Comparison of ENCODE assay signal across 10 cellular contexts in genomic region chr18:11323359-11323819, GRCh38.
DNase-seq lines count a peak whose midpoint lies in the region; ATAC-seq, FAIRE-seq and TF ChIP-seq lines count a peak whose summit lies in the region.
"Had no signal": no experiment of that assay in that cellular context is flagged by ENCODE, and none has a peak within 500 bp of the region (broad histone marks: within the 10 kb centered on the region; RNA-seq: fewer than 3 reads in every experiment).

No MANE protein-coding gene starts in this region.

- H3K36me3 ChIP-seq in BJ (ENCODE audit: control insufficient read depth, insufficient read depth, low read length) (no peaks in the 10 kb centered on the region), GM12878 (ENCODE audit: control insufficient read depth in 2 of 2, insufficient read depth in 2 of 2, low read length in 1 of 2) (no peaks in the 10 kb centered on the region), lung (ENCODE audit: control insufficient read depth in 2 of 2, insufficient read depth in 2 of 2, low read length in 2 of 2) (no peaks in the 10 kb centered on the region)

- TF ChIP-seq EP300 in GM12878 (IDR thresholded peaks at IDR 0.05; ENCODE audit: borderline replicate concordance in 1 of 2, control insufficient read depth in 1 of 2, low read depth in 2 of 2, low read length in 2 of 2) = no peak

- WGBS in GM12878 (ENCODE audit: insufficient coverage, insufficient replicate concordance, low lambda C conversion rate, missing lambda C conversion rate) = 44% methylated on average over 11 of the region's 11 CpGs
- WGBS in lung, 2 donors = 75 to 86% methylated on average over 11 of the region's 11 CpGs

- H3K27me3 Mint-ChIP-seq in immature natural killer cell (ENCODE audit: low read depth in 3 of 3) = no peaks in the 10 kb centered on the region

- TF ChIP-seq RAD21 in GM12878 (IDR thresholded peaks at IDR 0.05; ENCODE audit: insufficient read depth, low read depth, low read length) = no peak

- BruUV-seq in GM12878 (replicated peaks; lab: Mats Ljungman, UMichigan) = no TSS peak

- intact Hi-C loops in GM12878 (cut with micrococcal nuclease; ENCODE audit: unreplicated experiment) = no loop called here

- H3K9me3 Mint-ChIP-seq in activated naive CD4-positive, alpha-beta T cell treated with anti-CD3 and anti-CD28 coated beads, Interleukin-2, amount 50 U/mL, for 72 hours = peaks cover 6 to 10% of the 10 kb centered on the region in 2 donors
- peaks cover 2 to 9% (median 7%) of the 10 kb centered on the region in 6 donors for H3K9me3 Mint-ChIP-seq in immature natural killer cell

- no peak overlapping the region for H3K27ac Mint-ChIP-seq in activated naive CD4-positive, alpha-beta T cell treated with anti-CD3 and anti-CD28 coated beads, Interleukin-2, amount 50 U/mL, for 72 hours
- H3K27ac Mint-ChIP-seq in immature natural killer cell = no peak overlapping the region

- CTCF ChIA-PET in BJ (lab: Yijun Ruan, JAX) = interaction anchor here (0.7 to 1.5 kb wide), 4 partner anchors 11 to 206 kb away, joined by 3 to 7 read pairs (median 3); no protein-coding TSS in a partner anchor
- CTCF ChIA-PET in GM12878 (lab: Yijun Ruan, JAX) = interaction anchor here (3.0 kb wide), 1 partner anchor 12 kb away, joined by 12 read pairs; no protein-coding TSS in a partner anchor

- no peak for TF ChIP-seq POLR2A in GM12878 (IDR thresholded peaks at IDR 0.05; ENCODE audit: low read depth, low read length)

- no peaks in the 10 kb centered on the region for H3K4me1 Mint-ChIP-seq in immature natural killer cell

- no peaks in the 10 kb centered on the region for H3K36me3 Mint-ChIP-seq in activated naive CD4-positive, alpha-beta T cell treated with anti-CD3 and anti-CD28 coated beads, Interleukin-2, amount 50 U/mL, for 72 hours
- H3K36me3 Mint-ChIP-seq in immature natural killer cell = no peaks in the 10 kb centered on the region

- DNase-seq in BJ (ENCODE audit: low read depth) (peak; percentile 40), HS-27A (ENCODE audit: low read depth) (peak; percentile 85), GM12878 (ENCODE audit: low read depth, low spot score) (no peak), lung (ENCODE audit: low spot score) (no peak), SKM-1 (lab: John Stamatoyannopoulos, UW; ENCODE audit: unreplicated experiment) (no peak), immature natural killer cell (no peak)
- no peak for DNase-seq in activated naive CD4-positive, alpha-beta T cell treated with anti-CD3 and anti-CD28 coated beads, Interleukin-2, amount 50 U/mL, for 72 hours (ENCODE audit: low spot score in 2 of 2)
- DNase-seq in effector CD8-positive, alpha-beta T cell (lab: John Stamatoyannopoulos, UW) = no peak
- DNase-seq: activated CD4-positive, alpha-beta T cell treated with anti-CD3 and anti-CD28 coated beads, Interleukin-2, amount 50 U/mL, for 48 hours had no signal

- H3K27me3 ChIP-seq in BJ (ENCODE audit: control insufficient read depth, insufficient read depth, low read length) (no peaks in the 10 kb centered on the region), GM12878 (replicated peaks in 1 of 2; ENCODE audit: control insufficient read depth in 2 of 2, insufficient read depth in 2 of 2, low read length in 1 of 2) (no peaks in the 10 kb centered on the region), lung (ENCODE audit: control insufficient read depth, insufficient read depth) (no peaks in the 10 kb centered on the region)

- no peaks in the 10 kb centered on the region for H3K79me2 ChIP-seq in GM12878 (ENCODE audit: control insufficient read depth, insufficient read depth, low read length)

- H3K4me3 Mint-ChIP-seq in immature natural killer cell = no peak overlapping the region

- no peak for ATAC-seq in GM12878
- peak; percentile 39 for ATAC-seq in lung (ENCODE audit: insufficient read depth, low FRiP score)
- ATAC-seq in activated naive CD4-positive, alpha-beta T cell treated with anti-CD3 and anti-CD28 coated beads, Interleukin-2, amount 50 U/mL, for 72 hours = no peak

- H3K4me3 ChIP-seq in BJ (ENCODE audit: low read depth, low read length) (no peak overlapping the region), GM12878 (no peak overlapping the region), lung (no peak overlapping the region)

- H3K27ac ChIP-seq in GM12878 (ENCODE audit: control insufficient read depth, insufficient read depth) = no peak overlapping the region
- H3K27ac ChIP-seq in lung (ENCODE audit: low read depth in 1 of 2, low read length in 1 of 2) = no peak overlapping the region
- H3K27ac ChIP-seq: epithelial cell of prostate had no signal

- H3K4me2 ChIP-seq in GM12878 (ENCODE audit: control insufficient read depth, insufficient read depth) = no peak overlapping the region

- no peak overlapping the region for H3K9ac ChIP-seq in GM12878 (ENCODE audit: control insufficient read depth, insufficient read depth, low read length)

- in situ Hi-C loops in GM12878 (cut with MboI) = no loop called here

- POLR2A ChIA-PET in BJ (lab: Charles Lee) (no interaction called here), GM12878 (lab: Charles Lee) (no interaction called here)

- SMC1A ChIA-PET in GM12878 (lab: Charles Lee; ENCODE audit: uncharacterized antibody, unreplicated experiment) = interaction anchor here (2.3 kb wide), 1 partner anchor 13 kb away, joined by 6 read pairs; no protein-coding TSS in a partner anchor

- no peaks in the 10 kb centered on the region for H4K20me1 ChIP-seq in GM12878 (ENCODE audit: control insufficient read depth, insufficient read depth)

- no peak for FAIRE-seq in GM12878 (lab: Jason Lieb, UNC)

- RAD21 ChIA-PET in GM12878 (lab: Charles Lee; ENCODE audit: unreplicated experiment) = no interaction called here

- TF ChIP-seq CTCF in BJ (IDR thresholded peaks at IDR 0.05; ENCODE audit: insufficient read depth, low read depth, low read length) (no peak), GM12878 (IDR thresholded peaks at IDR 0.05 in 2 of 3, conservative IDR thresholded peaks at IDR 0.05 in 1 of 3; ENCODE audit: control insufficient read depth in 2 of 3, extremely low read depth in 1 of 3, insufficient read depth in 1 of 3, low read depth in 3 of 3, low read length in 3 of 3) (no peak), lung (IDR thresholded peaks at IDR 0.05; ENCODE audit: control extremely low read depth, extremely low read depth) (no peak)

- H3K9me3 ChIP-seq in GM12878 (replicated peaks; ENCODE audit: control insufficient read depth, insufficient read depth, low read length) (no peaks in the 10 kb centered on the region; the same call in 1 of the 3 replicates), lung (ENCODE audit: control insufficient read depth in 2 of 2, insufficient read depth in 1 of 2, low read length in 1 of 2) (peaks cover 0 to 2% of the 10 kb centered on the region in 2 donors)

- H2AFZ ChIP-seq in GM12878 (ENCODE audit: control insufficient read depth, low read depth, low read length) = no peak overlapping the region

- H3K4me1 ChIP-seq in GM12878 (ENCODE audit: control insufficient read depth, insufficient read depth, low read length) = peaks cover 17% of the 10 kb centered on the region
- H3K4me1 ChIP-seq in lung (ENCODE audit: control insufficient read depth in 2 of 2, insufficient read depth in 2 of 2, low read length in 2 of 2) = no peaks in the 10 kb centered on the region

TF ChIP-seq in GM12878, 131 proteins besides CTCF, POLR2A, EP300 and RAD21:
- peak; percentile 61 for TF ChIP-seq MEF2B (IDR thresholded peaks at IDR 0.05; ENCODE audit: partially characterized antibody, poor library complexity, severe bottlenecking)
- TF ChIP-seq SUZ12 (IDR thresholded peaks at IDR 0.05; ENCODE audit: unreplicated experiment) = no peak

Comparison
In these comparisons a context has a peak if more than half of its experiments do, and no peak if none do; other contexts are left out.
1. DNase-seq: peak in BJ (single experiment) and HS-27A (single experiment); none in GM12878 (single experiment), lung (single experiment), SKM-1 (single experiment), activated naive CD4-positive, alpha-beta T cell treated with anti-CD3 and anti-CD28 coated beads, Interleukin-2, amount 50 U/mL, for 72 hours (0 of 2), immature natural killer cell (0 of 3) and effector CD8-positive, alpha-beta T cell (single experiment).